ENCODE assay signal across 23 cellular contexts in genomic region chr4:81257021-81257420, GRCh38. TPM values are rescaled to one million over a fixed set of nuclear protein-coding genes. Genes with fewer than 3 reads are reported as not detected.
DNase-seq lines count a peak whose midpoint lies in the region; ATAC-seq and TF ChIP-seq lines count a peak whose summit lies in the region.
"Had no signal": no experiment of that assay in that cellular context is flagged by ENCODE, and none has a peak within 500 bp of the region (broad histone marks: within the 10 kb centered on the region; RNA-seq: fewer than 3 reads in every experiment).

No MANE protein-coding gene starts in this region.

- H4K20me1 ChIP-seq in IMR-90 (ENCODE audit: insufficient read depth, low read length) (no peaks in the 10 kb centered on the region), mammary epithelial cell (ENCODE audit: insufficient read depth, low read length) (no peaks in the 10 kb centered on the region)

- no peaks in the 10 kb centered on the region for H3K4me1 Mint-ChIP-seq in activated CD4-positive, alpha-beta T cell treated with anti-CD3 and anti-CD28 coated beads, Interleukin-2, amount 10 ng/mL, durations not matched to agents 24 days and 14 days
- H3K4me1 Mint-ChIP-seq: activated naive CD4-positive, alpha-beta T cell treated with anti-CD3 and anti-CD28 coated beads, Interleukin-2, amount 10 ng/mL, durations not matched to agents 7 days and 5 days; CD4-positive, CD25-positive, alpha-beta regulatory T cell; memory B cell; natural killer cell; T-helper 17 cell had no signal

- H3K56ac ChIP-seq in IMR-90 (ENCODE audit: extremely low read depth, insufficient read depth, low read length) = no peak overlapping the region

- H4K5ac ChIP-seq in IMR-90 (ENCODE audit: low read depth, low read length) = no peak overlapping the region

- H3K36me3 ChIP-seq in ACC112 (ENCODE audit: insufficient read depth, low read length) = no peaks in the 10 kb centered on the region
- H3K36me3 ChIP-seq in IMR-90 (ENCODE audit: control insufficient read depth, insufficient read depth, low read length) = no peaks in the 10 kb centered on the region
- H3K36me3 ChIP-seq in mammary epithelial cell (ENCODE audit: insufficient read depth, low read length) = no peaks in the 10 kb centered on the region
- no peaks in the 10 kb centered on the region for H3K36me3 ChIP-seq in heart right ventricle
- H3K36me3 ChIP-seq: suprapubic skin had no signal

- no peak overlapping the region for H4K8ac ChIP-seq in IMR-90 (ENCODE audit: low read depth in 2 of 2, low read length in 2 of 2)

- H3K27ac Mint-ChIP-seq in activated CD4-positive, alpha-beta T cell treated with anti-CD3 and anti-CD28 coated beads, Interleukin-2, amount 10 ng/mL, durations not matched to agents 24 days and 14 days = no peak overlapping the region
- H3K27ac Mint-ChIP-seq: activated CD8-positive, alpha-beta T cell treated with anti-CD3 and anti-CD28 coated beads for 36 hours; activated naive CD4-positive, alpha-beta T cell treated with anti-CD3 and anti-CD28 coated beads, Interleukin-2, amount 10 ng/mL, durations not matched to agents 7 days and 5 days; CD4-positive, CD25-positive, alpha-beta regulatory T cell; memory B cell; natural killer cell; T-helper 17 cell had no signal

- H4K91ac ChIP-seq in IMR-90 (ENCODE audit: insufficient read depth, low read depth, low read length) = 0 out of 2 replicates have a peak overlapping the region, but pooled peaks have one; percentile 31

- in situ Hi-C loops in IMR-90 (cut with MboI; ENCODE audit: low sequenced_read_pairs) (no loop called here), mammary epithelial cell (cut with MboI; ENCODE audit: low sequenced_read_pairs in 2 of 2) (loop anchor here (25.0 kb wide), 1 partner anchor 170 kb away; no protein-coding TSS in a partner anchor)

- no peak overlapping the region for H3K18ac ChIP-seq in IMR-90 (ENCODE audit: low read depth, low read length)

- H3K4me1 ChIP-seq in ACC112 (ENCODE audit: control insufficient read depth, insufficient read depth, low read length, unreplicated experiment) (peaks cover 30% of the 10 kb centered on the region), IMR-90 (ENCODE audit: control insufficient read depth, insufficient read depth, low read length) (peaks cover 5% of the 10 kb centered on the region), mammary epithelial cell (ENCODE audit: insufficient read depth, low read length) (no peaks in the 10 kb centered on the region), heart right ventricle (no peaks in the 10 kb centered on the region)
- H3K4me1 ChIP-seq: suprapubic skin had no signal

- H3K23ac ChIP-seq in IMR-90 (ENCODE audit: low read depth, low read length) = no peak overlapping the region

- peak; percentile 45 for ATAC-seq in IMR-90 (ENCODE audit: low read depth)
- ATAC-seq in heart right ventricle = no peak
- ATAC-seq in GM19463 (IDR thresholded peaks at IDR 0.05; ENCODE audit: unreplicated experiment) = no peak
- ATAC-seq: activated CD8-positive, alpha-beta T cell treated with anti-CD3 and anti-CD28 coated beads for 36 hours; activated T-cell treated with anti-CD3 and anti-CD28 coated beads, Interleukin-2, amount 50 U/mL, for 4 hours; natural killer cell; T-helper 17 cell had no signal

- no peak overlapping the region for H3K4me2 ChIP-seq in IMR-90 (ENCODE audit: low read depth, low read length)
- no peak overlapping the region for H3K4me2 ChIP-seq in mammary epithelial cell (ENCODE audit: insufficient read depth, low read depth, low read length)

- peak overlapping the region; percentile 78; the same call in 1 of the 2 replicates for H3K4ac ChIP-seq in IMR-90 (ENCODE audit: low read depth, low read length)

- no peak for TF ChIP-seq POLR2A in IMR-90 (IDR thresholded peaks at IDR 0.05; ENCODE audit: low read depth, low read length)
- TF ChIP-seq POLR2A in lower leg skin (IDR thresholded peaks at IDR 0.05) = no peak

- peak; percentile 67 for DNase-seq in IMR-90
- peak; percentile 7 for DNase-seq in mammary epithelial cell
- DNase-seq in kidney glomerular epithelial cell (lab: John Stamatoyannopoulos, UW) = peak; percentile 55
- no peak for DNase-seq in heart right ventricle
- no peak for DNase-seq in activated CD4-positive, alpha-beta T cell treated with anti-CD3 and anti-CD28 coated beads, Interleukin-2, amount 10 ng/mL, durations not matched to agents 24 days and 14 days
- no peak for DNase-seq in lower leg skin (ENCODE audit: low spot score in 2 of 2)
- DNase-seq: activated CD8-positive, alpha-beta T cell treated with anti-CD3 and anti-CD28 coated beads for 36 hours; activated naive CD4-positive, alpha-beta T cell treated with anti-CD3 and anti-CD28 coated beads, Interleukin-2, amount 10 ng/mL, durations not matched to agents 7 days and 5 days; activated T-cell treated with anti-CD3 and anti-CD28 coated beads, Interleukin-2, amount 50 U/mL, for 4 hours; CD4-positive, CD25-positive, alpha-beta regulatory T cell; DMS79; H7; natural killer cell; NCI-H2029; NCI-H510A treated with DMSO at 0.1 percent for 48 hours; posterior cingulate gyrus; SHP77; stimulated activated CD8-positive, alpha-beta memory T cell treated with anti-CD3 and anti-CD28 coated beads, Interleukin-4, amount 100 ng/mL, for 48 hours; T-helper 17 cell had no signal

- TF ChIP-seq CTCF in IMR-90 (conservative IDR thresholded peaks at IDR 0.05; ENCODE audit: low read depth, low read length) (no peak), mammary epithelial cell (conservative IDR thresholded peaks at IDR 0.05 in 1 of 2, IDR thresholded peaks at IDR 0.05 in 1 of 2; ENCODE audit: extremely low read depth in 1 of 2, insufficient read depth in 1 of 2, low read depth in 1 of 2, low read length in 2 of 2) (no peak), heart right ventricle (IDR thresholded peaks at IDR 0.05) (no peak), lower leg skin (IDR thresholded peaks at IDR 0.05) (no peak)

- intact Hi-C loops in IMR-90 (cut with micrococcal nuclease) (loop anchor here (5.0 kb wide), 3 partner anchors 45 to 185 kb away; no protein-coding TSS in a partner anchor), mammary epithelial cell (cut with micrococcal nuclease) (loop anchor here (10.0 kb wide), 1 partner anchor 62 kb away; no protein-coding TSS in a partner anchor), heart right ventricle (cut with DNase I) (no loop called here), lower leg skin (cut with DNase I; ENCODE audit: low total_unique reads) (no loop called here)
- intact Hi-C loops in activated CD4-positive, alpha-beta T cell treated with anti-CD3 and anti-CD28 coated beads, Interleukin-2, amount 10 ng/mL, durations not matched to agents 24 days and 14 days (cut with micrococcal nuclease) = loop anchor here (10.0 kb wide), 1 partner anchor 182 kb away; no protein-coding TSS in a partner anchor

- H3K9me3 Mint-ChIP-seq in activated CD4-positive, alpha-beta T cell treated with anti-CD3 and anti-CD28 coated beads, Interleukin-2, amount 10 ng/mL, durations not matched to agents 24 days and 14 days = no peaks in the 10 kb centered on the region
- H3K9me3 Mint-ChIP-seq: activated CD8-positive, alpha-beta T cell treated with anti-CD3 and anti-CD28 coated beads for 36 hours; activated naive CD4-positive, alpha-beta T cell treated with anti-CD3 and anti-CD28 coated beads, Interleukin-2, amount 10 ng/mL, durations not matched to agents 7 days and 5 days; activated T-cell treated with anti-CD3 and anti-CD28 coated beads, Interleukin-2, amount 50 U/mL, for 4 hours; memory B cell had no signal

- H3K27ac ChIP-seq in ACC112 (ENCODE audit: low read depth, low read length) (peak overlapping the region; percentile 67), IMR-90 (ENCODE audit: insufficient read depth, low read length) (no peak overlapping the region), mammary epithelial cell (ENCODE audit: insufficient read depth, low read depth, low read length) (no peak overlapping the region), heart right ventricle (no peak overlapping the region)
- H3K27ac ChIP-seq: suprapubic skin had no signal

- H3K9ac ChIP-seq in IMR-90 (ENCODE audit: low read depth, low read length) (no peak overlapping the region), mammary epithelial cell (ENCODE audit: insufficient read depth, low read length) (no peak overlapping the region)

- H3K9me3 ChIP-seq in IMR-90 (ENCODE audit: control insufficient read depth, insufficient read depth, low read length) = no peaks in the 10 kb centered on the region
- H3K9me3 ChIP-seq in mammary epithelial cell (replicated peaks; ENCODE audit: insufficient read depth, low read length) = no peaks in the 10 kb centered on the region
- H3K9me3 ChIP-seq in heart right ventricle = no peaks in the 10 kb centered on the region
- H3K9me3 ChIP-seq: suprapubic skin had no signal

- no peak overlapping the region for H3K4me3 Mint-ChIP-seq in activated CD4-positive, alpha-beta T cell treated with anti-CD3 and anti-CD28 coated beads, Interleukin-2, amount 10 ng/mL, durations not matched to agents 24 days and 14 days
- H3K4me3 Mint-ChIP-seq: activated CD8-positive, alpha-beta T cell treated with anti-CD3 and anti-CD28 coated beads for 36 hours; activated naive CD4-positive, alpha-beta T cell treated with anti-CD3 and anti-CD28 coated beads, Interleukin-2, amount 10 ng/mL, durations not matched to agents 7 days and 5 days; activated T-cell treated with anti-CD3 and anti-CD28 coated beads, Interleukin-2, amount 50 U/mL, for 4 hours; CD4-positive, CD25-positive, alpha-beta regulatory T cell; memory B cell; natural killer cell; T-helper 17 cell had no signal

- POLR2A ChIA-PET in IMR-90 (lab: Charles Lee; ENCODE audit: unreplicated experiment) = no interaction called here

- H3K27me3 ChIP-seq in ACC112 (ENCODE audit: insufficient read depth, low read length) = no peaks in the 10 kb centered on the region
- H3K27me3 ChIP-seq in IMR-90 (ENCODE audit: control insufficient read depth, insufficient read depth, low read length) = no peaks in the 10 kb centered on the region
- no peaks in the 10 kb centered on the region for H3K27me3 ChIP-seq in mammary epithelial cell (ENCODE audit: insufficient read depth, low read length)
- no peaks in the 10 kb centered on the region for H3K27me3 ChIP-seq in heart right ventricle
- H3K27me3 ChIP-seq: suprapubic skin had no signal

- peak overlapping the region; percentile 3; the same call in 1 of the 2 replicates for H2BK20ac ChIP-seq in IMR-90 (ENCODE audit: low read depth, low read length)

- WGBS in IMR-90 (ENCODE audit: extremely low coverage in 2 of 2, insufficient read length in 1 of 2), 2 experiments = no CpG with 5 or more reads among the region's 1 CpG
- WGBS in mammary epithelial cell (ENCODE audit: low coverage, missing lambda C conversion rate) = 0% methylated on average over 1 of the region's 1 CpG
- 38 to 54% methylated on average over 1 of the region's 1 CpG for WGBS in heart right ventricle, 2 donors
- WGBS in lower leg skin, 2 donors = 34 to 35% methylated on average over 1 of the region's 1 CpG

- H3K79me1 ChIP-seq in IMR-90 (ENCODE audit: low read depth in 1 of 2, low read length in 2 of 2) = no peaks in the 10 kb centered on the region

- no peaks in the 10 kb centered on the region for H3K27me3 Mint-ChIP-seq in activated CD4-positive, alpha-beta T cell treated with anti-CD3 and anti-CD28 coated beads, Interleukin-2, amount 10 ng/mL, durations not matched to agents 24 days and 14 days
- H3K27me3 Mint-ChIP-seq: activated naive CD4-positive, alpha-beta T cell treated with anti-CD3 and anti-CD28 coated beads, Interleukin-2, amount 10 ng/mL, durations not matched to agents 7 days and 5 days; CD4-positive, CD25-positive, alpha-beta regulatory T cell had no signal

- H2AK9ac ChIP-seq in IMR-90 (replicated peaks; ENCODE audit: low read depth, low read length, poor library complexity) = no peak overlapping the region

- dilution Hi-C loops in IMR-90 (cut with HindIII; ENCODE audit: low sequenced_read_pairs, unreplicated experiment) (no loop called here), mammary epithelial cell (cut with HindIII; ENCODE audit: low sequenced_read_pairs) (no loop called here)

- no peaks in the 10 kb centered on the region for H3K36me3 Mint-ChIP-seq in activated CD4-positive, alpha-beta T cell treated with anti-CD3 and anti-CD28 coated beads, Interleukin-2, amount 10 ng/mL, durations not matched to agents 24 days and 14 days (ENCODE audit: low read depth)
- H3K36me3 Mint-ChIP-seq: activated naive CD4-positive, alpha-beta T cell treated with anti-CD3 and anti-CD28 coated beads, Interleukin-2, amount 10 ng/mL, durations not matched to agents 7 days and 5 days; CD4-positive, CD25-positive, alpha-beta regulatory T cell; memory B cell; natural killer cell had no signal

- H2AK5ac ChIP-seq in IMR-90 (ENCODE audit: low read depth, low read length) = no peak overlapping the region

- H2AFZ ChIP-seq in ACC112 (ENCODE audit: low read length, unreplicated experiment) = no peak overlapping the region
- H2AFZ ChIP-seq in IMR-90 (replicated peaks; ENCODE audit: low read length, poor library complexity) = no peak overlapping the region
- H2AFZ ChIP-seq in mammary epithelial cell (ENCODE audit: low read depth, low read length) = no peak overlapping the region

- BruUV-seq in IMR-90 (replicated peaks; lab: Mats Ljungman, UMichigan) (no TSS peak), mammary epithelial cell (replicated peaks; lab: Mats Ljungman, UMichigan) (no TSS peak)

- 0 out of 3 replicates have a peak overlapping the region, but pooled peaks have one; percentile 41 for H2BK15ac ChIP-seq in IMR-90 (ENCODE audit: low read depth, low read length)

- CTCF ChIA-PET in IMR-90 (lab: Yijun Ruan, JAX) = interaction anchor here (0.9 to 1.4 kb wide), 2 partner anchors 19 to 56 kb away, joined by 4 read pairs; no protein-coding TSS in a partner anchor
- CTCF ChIA-PET in mammary epithelial cell (lab: Charles Lee; ENCODE audit: low non-redundant PET) = no interaction called here

- no peak for TF ChIP-seq RAD21 in IMR-90 (IDR thresholded peaks at IDR 0.05; ENCODE audit: low read length)

- no peaks in the 10 kb centered on the region for H3K79me2 ChIP-seq in ACC112 (ENCODE audit: control insufficient read depth, insufficient read depth, low read length, unreplicated experiment)
- H3K79me2 ChIP-seq in mammary epithelial cell (ENCODE audit: insufficient read depth, low read length) = no peaks in the 10 kb centered on the region

- no peak overlapping the region for H3K14ac ChIP-seq in IMR-90 (replicated peaks; ENCODE audit: low read depth, low read length)

- peaks cover 9% of the 10 kb centered on the region for H3K9me1 ChIP-seq in IMR-90 (ENCODE audit: insufficient read depth, low read length)

- peak overlapping the region; percentile 75; the same call in 1 of the 2 replicates for H2BK120ac ChIP-seq in IMR-90 (ENCODE audit: low read depth, low read length)

- H3K4me3 ChIP-seq in ACC112 (ENCODE audit: low read depth, low read length) = peak overlapping the region; percentile 54; the same call in 1 of the 2 replicates
- H3K4me3 ChIP-seq in IMR-90 (ENCODE audit: insufficient read depth, low read depth, low read length) = no peak overlapping the region
- H3K4me3 ChIP-seq in mammary epithelial cell (replicated peaks in 1 of 3; ENCODE audit: insufficient read depth in 1 of 3, low read depth in 2 of 3, low read length in 3 of 3) = no peak overlapping the region
- H3K4me3 ChIP-seq in heart right ventricle = no peak overlapping the region
- H3K4me3 ChIP-seq in lower leg skin (ENCODE audit: low read depth, poor library complexity, severe bottlenecking) = no peak overlapping the region
- H3K4me3 ChIP-seq: suprapubic skin had no signal

- peak overlapping the region; percentile 5 for H2BK5ac ChIP-seq in IMR-90 (ENCODE audit: low read depth, low read length, poor library complexity, severe bottlenecking)

RNA-seq across cellular contexts. Expression of gene PRKG2, which starts 42.0 kb away (rescaled TPM):
- 2.0 and 2.2 TPM in 2 replicates for total RNA-seq in IMR-90 (2012; rRNA removed)
- polyA plus RNA-seq in IMR-90 (2012; rRNA removed) = 0.27 and 0.44 TPM in 2 replicates
- 0.12 and 0.24 TPM in 2 replicates for polyA plus RNA-seq in IMR-90 (2012; cell fraction: cytosol; rRNA removed)
- polyA plus RNA-seq in IMR-90 (2012; cell fraction: nucleus; rRNA removed; ENCODE audit: low replicate concordance) = 0.09 and 0.41 TPM in 2 replicates
- total RNA-seq in mammary epithelial cell = 10 to 100 TPM in 1 of 2 donors, 1 to 10 TPM in 1; 2.1 to 11.0 TPM
- polyA plus RNA-seq in mammary epithelial cell = 0.14 TPM
- not detected for polyA minus RNA-seq in mammary epithelial cell
- under 1 TPM in 3 of 10 donors, not detected in 7; 0.17 to 0.51 (median 0.20) TPM for total RNA-seq in heart right ventricle
- polyA plus RNA-seq in heart right ventricle = not detected
- total RNA-seq in activated CD4-positive, alpha-beta T cell treated with anti-CD3 and anti-CD28 coated beads, Interleukin-2, amount 10 ng/mL, durations not matched to agents 24 days and 14 days = 0.07 and 0.12 TPM in 2 replicates
- 1 to 10 TPM in 3 of 4 donors, under 1 TPM in 1; 0.34 to 1.7 (median 1.2) TPM for total RNA-seq in lower leg skin

Comparison
In these comparisons a context has a peak if more than half of its experiments do, and no peak if none do; other contexts are left out.
1. DNase-seq: peak in IMR-90 (single experiment), mammary epithelial cell (single experiment) and kidney glomerular epithelial cell (single experiment); none in heart right ventricle (0 of 2), activated CD4-positive, alpha-beta T cell treated with anti-CD3 and anti-CD28 coated beads, Interleukin-2, amount 10 ng/mL, durations not matched to agents 24 days and 14 days (single experiment) and lower leg skin (0 of 2).
2. intact Hi-C loops: an anchor here in IMR-90 (5.0 kb wide), mammary epithelial cell (10.0 kb wide) and activated CD4-positive, alpha-beta T cell treated with anti-CD3 and anti-CD28 coated beads, Interleukin-2, amount 10 ng/mL, durations not matched to agents 24 days and 14 days (10.0 kb wide); none called in heart right ventricle and lower leg skin.